In genomic region chr1:192104135-192104534, GRCh38 we compare ENCODE assay signal across 21 cellular contexts. TPM values are rescaled to one million over a fixed set of nuclear protein-coding genes. Genes with fewer than 3 reads are reported as not detected.
DNase-seq lines count a peak whose midpoint lies in the region; ATAC-seq, FAIRE-seq and TF ChIP-seq lines count a peak whose summit lies in the region.
"Had no signal": no experiment of that assay in that cellular context is flagged by ENCODE, and none has a peak within 500 bp of the region (broad histone marks: within the 10 kb centered on the region; RNA-seq: fewer than 3 reads in every experiment).

No MANE protein-coding gene starts in this region.

- dilution Hi-C loops in endothelial cell of umbilical vein (cut with MboI; ENCODE audit: extremely low pct_ligation_motif_present, low sequenced_read_pairs): no loop called here

- H3K9me3 ChIP-seq in HepG2 (ENCODE audit: low read length): no peaks in the 10 kb centered on the region
- no peaks in the 10 kb centered on the region for H3K9me3 ChIP-seq in right lobe of liver
- H3K9me3 ChIP-seq in SK-N-MC (ENCODE audit: low read depth, low read length): no peaks in the 10 kb centered on the region
- H3K9me3 ChIP-seq in endothelial cell of umbilical vein (replicated peaks; ENCODE audit: control insufficient read depth, insufficient read depth, low read length): no peaks in the 10 kb centered on the region
- H3K9me3 ChIP-seq: Caco-2 had no signal

- no peak overlapping the region for H3K4me3 ChIP-seq in HepG2 (replicated peaks in 1 of 3; ENCODE audit: insufficient read depth in 1 of 3, low read depth in 2 of 3, low read length in 3 of 3)
- no peak overlapping the region for H3K4me3 ChIP-seq in right lobe of liver
- H3K4me3 ChIP-seq in SK-N-MC: no peak overlapping the region
- H3K4me3 ChIP-seq in endothelial cell of umbilical vein (replicated peaks in 1 of 3; ENCODE audit: insufficient read depth in 1 of 3, low read depth in 1 of 3, low read length in 3 of 3): no peak overlapping the region

- H2AFZ ChIP-seq in HepG2 (ENCODE audit: low read length): no peak overlapping the region
- no peak overlapping the region for H2AFZ ChIP-seq in endothelial cell of umbilical vein (ENCODE audit: low read depth, low read length)

- TF ChIP-seq RAD21 in HepG2 (CRISPR knock-in tag; IDR thresholded peaks at IDR 0.05): no peak

- H3K9ac ChIP-seq in HepG2 (ENCODE audit: insufficient read depth, low read depth, low read length) (no peak overlapping the region), SK-N-MC (ENCODE audit: insufficient read length) (no peak overlapping the region), endothelial cell of umbilical vein (replicated peaks; ENCODE audit: extremely low read depth, insufficient read depth, low read length) (peak overlapping the region; percentile 79)

- POLR2A ChIA-PET in HepG2 (lab: Yijun Ruan, JAX) (no interaction called here), endothelial cell of umbilical vein (lab: Charles Lee) (no interaction called here)

- no peaks in the 10 kb centered on the region for H3K9me1 ChIP-seq in endothelial cell of umbilical vein (replicated peaks; ENCODE audit: control insufficient read depth, extremely low read depth, insufficient read depth, low read length)

- H3K27ac ChIP-seq in HepG2 (ENCODE audit: extremely low read length, insufficient read depth, low read length): no peak overlapping the region
- H3K27ac ChIP-seq in right lobe of liver: no peak overlapping the region
- H3K27ac ChIP-seq in SK-N-MC: peak overlapping the region; percentile 81; the same call in 1 of the 2 replicates
- H3K27ac ChIP-seq in endothelial cell of umbilical vein (ENCODE audit: insufficient read depth, low read depth, low read length): peak overlapping the region; percentile 93
- H3K27ac ChIP-seq: 22Rv1, C4-2B had no signal

- H3K27ac Mint-ChIP-seq in activated naive CD8-positive, alpha-beta T cell treated with anti-CD3 and anti-CD28 coated beads for 36 hours: no peak overlapping the region
- H3K27ac Mint-ChIP-seq: CD4-positive, alpha-beta T cell had no signal

- H3K27me3 Mint-ChIP-seq in activated naive CD8-positive, alpha-beta T cell treated with anti-CD3 and anti-CD28 coated beads for 36 hours: no peaks in the 10 kb centered on the region
- H3K27me3 Mint-ChIP-seq: CD4-positive, alpha-beta T cell had no signal

- no peak for ATAC-seq in HepG2
- ATAC-seq in right lobe of liver: no peak
- no peak for ATAC-seq in GM18505 (IDR thresholded peaks at IDR 0.05; ENCODE audit: unreplicated experiment)
- ATAC-seq in GM21619 (IDR thresholded peaks at IDR 0.05; ENCODE audit: unreplicated experiment): no peak
- ATAC-seq: HCT116 had no signal

- no peaks in the 10 kb centered on the region for H3K36me3 Mint-ChIP-seq in activated naive CD8-positive, alpha-beta T cell treated with anti-CD3 and anti-CD28 coated beads for 36 hours

- DNase-seq in HepG2 (ENCODE audit: low spot score) (no peak), right lobe of liver (no peak), SK-N-MC (ENCODE audit: low read depth, low spot score) (no peak), endothelial cell of umbilical vein (ENCODE audit: low read depth, low spot score) (no peak)
- no peak for DNase-seq in stimulated activated CD4-positive, alpha-beta T cell treated with anti-CD3 and anti-CD28 coated beads, Interleukin-2, amount 100 ng/mL, for 48 hours
- DNase-seq in activated naive CD8-positive, alpha-beta T cell treated with anti-CD3 and anti-CD28 coated beads for 36 hours: no peak
- DNase-seq: Caco-2; CD4-positive, alpha-beta T cell; DMS153; DMS79; GDM1; GOT3; H7 had no signal

- TF ChIP-seq EP300 in HepG2 (IDR thresholded peaks at IDR 0.05; ENCODE audit: low read depth in 2 of 2, low read length in 2 of 2): no peak
- no peak for TF ChIP-seq EP300 in HepG2 (CRISPR knock-in tag; IDR thresholded peaks at IDR 0.05; ENCODE audit: borderline replicate concordance)

- CTCF ChIA-PET in HepG2 (lab: Yijun Ruan, JAX; ENCODE audit: low intra/inter-chr PET ratio, low total read pairs): no interaction called here
- CTCF ChIA-PET in endothelial cell of umbilical vein (lab: Charles Lee): interaction anchor here (1.0 to 1.6 kb wide), 4 partner anchors 67 to 208 kb away, joined by 3 to 8 read pairs (median 5); no protein-coding TSS in a partner anchor

- no peaks in the 10 kb centered on the region for H3K27me3 ChIP-seq in HepG2 (ENCODE audit: control insufficient read depth in 1 of 2, insufficient read depth in 2 of 2, low read length in 2 of 2)
- H3K27me3 ChIP-seq in right lobe of liver: no peaks in the 10 kb centered on the region
- H3K27me3 ChIP-seq in endothelial cell of umbilical vein (ENCODE audit: control insufficient read depth in 2 of 2, insufficient read depth in 2 of 2, low read length in 2 of 2): no peaks in the 10 kb centered on the region

- no peak for TF ChIP-seq POLR2A in HepG2 (IDR thresholded peaks at IDR 0.05; ENCODE audit: insufficient read depth in 1 of 2, low read depth in 2 of 2, low read length in 2 of 2)
- no peak for TF ChIP-seq POLR2A in right lobe of liver (IDR thresholded peaks at IDR 0.05)
- TF ChIP-seq POLR2A in endothelial cell of umbilical vein (IDR thresholded peaks at IDR 0.05; ENCODE audit: low read depth, low read length): no peak
- TF ChIP-seq POLR2A in GM18505 (IDR thresholded peaks at IDR 0.05; ENCODE audit: borderline replicate concordance, extremely low read depth, insufficient read depth, insufficient read length): no peak

- no peaks in the 10 kb centered on the region for H4K20me1 ChIP-seq in HepG2 (ENCODE audit: insufficient read depth, low read length)
- H4K20me1 ChIP-seq in endothelial cell of umbilical vein (replicated peaks; ENCODE audit: control insufficient read depth, extremely low read depth, insufficient read depth, low read length): no peaks in the 10 kb centered on the region

- intact Hi-C loops in HepG2 (cut with micrococcal nuclease; ENCODE audit: unreplicated experiment) (no loop called here), right lobe of liver (cut with DNase I) (no loop called here), endothelial cell of umbilical vein (cut with micrococcal nuclease) (loop anchor here (2.0 to 10.0 kb wide), 4 partner anchors 207 to 1081 kb away; no protein-coding TSS in a partner anchor)

- no peak for TF ChIP-seq CTCF in HepG2 (CRISPR knock-in tag; IDR thresholded peaks at IDR 0.05)
- TF ChIP-seq CTCF in right lobe of liver (IDR thresholded peaks at IDR 0.05): no peak
- no peak for TF ChIP-seq CTCF in endothelial cell of umbilical vein (IDR thresholded peaks at IDR 0.05; ENCODE audit: extremely low read depth in 1 of 2, insufficient read depth in 1 of 2, low read depth in 1 of 2, low read length in 2 of 2)

- H3K36me3 ChIP-seq in HepG2 (replicated peaks in 1 of 2; ENCODE audit: control insufficient read depth in 1 of 2, insufficient read depth in 2 of 2, low read length in 2 of 2) (no peaks in the 10 kb centered on the region), right lobe of liver (no peaks in the 10 kb centered on the region), SK-N-MC (ENCODE audit: insufficient read depth, low read length) (no peaks in the 10 kb centered on the region), endothelial cell of umbilical vein (ENCODE audit: control insufficient read depth in 2 of 2, extremely low read depth in 1 of 2, insufficient read depth in 2 of 2, low read length in 2 of 2) (no peaks in the 10 kb centered on the region)

- no peak overlapping the region for H3K4me3 Mint-ChIP-seq in activated naive CD8-positive, alpha-beta T cell treated with anti-CD3 and anti-CD28 coated beads for 36 hours
- H3K4me3 Mint-ChIP-seq: CD4-positive, alpha-beta T cell had no signal

- no peak overlapping the region for H3K4me2 ChIP-seq in HepG2 (ENCODE audit: low read depth, low read length)
- H3K4me2 ChIP-seq in endothelial cell of umbilical vein (ENCODE audit: insufficient read depth, low read length): peak overlapping the region; percentile 65

- H3K79me2 ChIP-seq in HepG2 (ENCODE audit: insufficient read depth, low read length) (no peaks in the 10 kb centered on the region), endothelial cell of umbilical vein (ENCODE audit: control insufficient read depth, insufficient read depth, low read length) (no peaks in the 10 kb centered on the region)

- no peak for FAIRE-seq in HepG2 (lab: Jason Lieb, UNC)
- no peak for FAIRE-seq in endothelial cell of umbilical vein (lab: Jason Lieb, UNC)
- FAIRE-seq: GM12892 had no signal

- in situ Hi-C loops in HepG2 (cut with HindIII; ENCODE audit: extremely low pct_ligation_motif_present, low pct_unique_long_range_greater_than_20kb): no loop called here

- no peaks in the 10 kb centered on the region for H3K4me1 Mint-ChIP-seq in activated naive CD8-positive, alpha-beta T cell treated with anti-CD3 and anti-CD28 coated beads for 36 hours

- H3K4me1 ChIP-seq in HepG2 (ENCODE audit: insufficient read depth, low read length) (no peaks in the 10 kb centered on the region), right lobe of liver (no peaks in the 10 kb centered on the region), endothelial cell of umbilical vein (ENCODE audit: control insufficient read depth, extremely low read depth, insufficient read depth, low read length) (peaks cover 23% of the 10 kb centered on the region)

- BruUV-seq in HepG2 (replicated peaks; lab: Mats Ljungman, UMichigan) (no TSS peak), endothelial cell of umbilical vein (replicated peaks; lab: Mats Ljungman, UMichigan) (no TSS peak)

- H3K9me3 Mint-ChIP-seq in activated naive CD8-positive, alpha-beta T cell treated with anti-CD3 and anti-CD28 coated beads for 36 hours: peaks cover 3% of the 10 kb centered on the region

RNA-seq across cellular contexts. Expression of gene RGS18, which starts 54.1 kb away (rescaled TPM):
- not detected in 2 replicates for total RNA-seq in HepG2 (2016; rRNA removed; fragmentation: Illumina TruSeq; extraction: Trizol)
- total RNA-seq in HepG2 (2016; cell fraction: cytosol; rRNA removed; fragmentation: Illumina TruSeq; extraction: Trizol; ENCODE audit: low read depth): not detected in 2 replicates
- not detected in 2 replicates for total RNA-seq in HepG2 (2016; cell fraction: insoluble cytoplasmic fraction; rRNA removed; fragmentation: Illumina TruSeq; extraction: Trizol)
- not detected in 2 replicates for total RNA-seq in HepG2 (2016; cell fraction: membrane; rRNA removed; fragmentation: Illumina TruSeq; extraction: Trizol)
- not detected in 2 replicates for total RNA-seq in HepG2 (2016; cell fraction: nucleus; rRNA removed; fragmentation: Illumina TruSeq; extraction: Trizol)
- not detected in 2 replicates for polyA plus RNA-seq in HepG2 (2011; rRNA removed)
- polyA plus RNA-seq in HepG2 (2011; cell fraction: cytosol; rRNA removed): not detected in 2 replicates
- polyA plus RNA-seq in HepG2 (2011; cell fraction: nucleus; rRNA removed): not detected in 2 replicates
- polyA plus RNA-seq in HepG2 (2012): not detected in 2 replicates
- not detected in 2 replicates for polyA plus RNA-seq in HepG2 (2016; cell fraction: cytosol; fragmentation: Illumina TruSeq; extraction: Trizol; ENCODE audit: low read depth)
- not detected in 2 replicates for polyA plus RNA-seq in HepG2 (2016; cell fraction: insoluble cytoplasmic fraction; fragmentation: Illumina TruSeq; extraction: Trizol; ENCODE audit: low read depth)
- polyA plus RNA-seq in HepG2 (2016; cell fraction: membrane; fragmentation: Illumina TruSeq; extraction: Trizol; ENCODE audit: low read depth): not detected in 2 replicates
- not detected in 2 replicates for polyA plus RNA-seq in HepG2 (2016; cell fraction: nucleus; fragmentation: Illumina TruSeq; extraction: Trizol; ENCODE audit: insufficient read depth, low read depth)
- not detected in 2 replicates for polyA minus RNA-seq in HepG2 (2011; rRNA and poly(A)+ RNA removed; ENCODE audit: low replicate concordance)
- polyA minus RNA-seq in HepG2 (2011; cell fraction: cytosol; rRNA and poly(A)+ RNA removed): not detected in 2 replicates
- polyA minus RNA-seq in HepG2 (2011; cell fraction: nucleus; rRNA and poly(A)+ RNA removed): not detected in 2 replicates
- 1 to 10 TPM in 5 of 6 experiments, under 1 TPM in 1; 0.55 to 2.4 (median 2.0) TPM for total RNA-seq in right lobe of liver
- not detected in 2 replicates for total RNA-seq in endothelial cell of umbilical vein
- not detected in 2 replicates for polyA plus RNA-seq in endothelial cell of umbilical vein
- not detected in 2 replicates for polyA plus RNA-seq in endothelial cell of umbilical vein (2011; cell fraction: cytosol; rRNA removed)
- not detected in 2 replicates for polyA plus RNA-seq in endothelial cell of umbilical vein (2011; cell fraction: nucleus; rRNA removed)
- not detected in 2 replicates for polyA plus RNA-seq in endothelial cell of umbilical vein (2012)
- not detected in 2 replicates for polyA minus RNA-seq in endothelial cell of umbilical vein
- not detected for polyA minus RNA-seq in endothelial cell of umbilical vein (2011; cell fraction: cytosol; rRNA and poly(A)+ RNA removed)
- not detected in 2 replicates for polyA minus RNA-seq in endothelial cell of umbilical vein (2011; cell fraction: nucleus; rRNA and poly(A)+ RNA removed)
- total RNA-seq in activated naive CD8-positive, alpha-beta T cell treated with anti-CD3 and anti-CD28 coated beads for 36 hours: not detected
- total RNA-seq: Caco-2, Daoy, H7 had no signal
- polyA plus RNA-seq: BJ had no signal

Comparison
In these comparisons a context has a peak if more than half of its experiments do, and no peak if none do; other contexts are left out.
1. H3K27ac ChIP-seq: peak in SK-N-MC (single experiment) and endothelial cell of umbilical vein (single experiment); none in HepG2 (single experiment) and right lobe of liver (0 of 3).